Comparison of ENCODE assay signal across 24 cellular contexts in the genomic region with DNA sequence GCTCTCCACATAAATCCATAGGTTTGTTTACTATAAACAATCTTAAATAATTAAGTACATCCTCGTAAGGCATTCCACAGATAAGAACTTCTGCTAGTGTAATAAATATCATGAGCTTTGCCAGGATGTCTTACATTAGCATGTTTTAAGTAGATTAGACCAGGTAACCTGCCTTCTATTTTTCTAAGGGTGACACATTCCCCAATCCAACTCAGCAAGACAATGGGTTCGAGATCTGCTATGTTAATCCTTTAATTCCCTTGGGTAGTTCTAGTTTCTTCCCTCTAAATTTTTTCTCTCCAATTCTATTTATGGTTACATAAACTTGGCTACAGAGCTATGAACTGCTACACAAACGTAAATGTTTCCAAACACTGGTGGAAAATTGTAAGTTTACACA.
"Had no signal": no experiment of that assay in that cellular context is flagged by ENCODE, and none has a peak within 500 bp of the region (broad histone marks: within the 10 kb centered on the region; RNA-seq: fewer than 3 reads in every experiment).

No MANE protein-coding gene starts in this region.

- H3K27me3 ChIP-seq: brain microvascular endothelial cell, cardiac muscle cell had no signal

- H3K4me3 ChIP-seq: cardiac muscle cell, PC-9 had no signal

- H3K9ac ChIP-seq: KMS-11 had no signal

- DNase-seq: activated CD4-positive, alpha-beta memory T cell treated with anti-CD3 and anti-CD28 coated beads for 36 hours; activated CD4-positive, alpha-beta T cell treated with anti-CD3 and anti-CD28 coated beads, Interleukin-2, amount 10 ng/mL, durations not matched to agents 7 days and 5 days; activated CD4-positive, CD25-positive, alpha-beta regulatory T cell; activated CD8-positive, alpha-beta memory T cell treated with anti-CD3 and anti-CD28 coated beads for 24 hours; activated effector memory CD4-positive, alpha-beta T cell treated with anti-CD3 and anti-CD28 coated beads, Interleukin-2, amount 50 U/mL, for 16 hours; activated naive CD4-positive, alpha-beta T cell treated with anti-CD3 and anti-CD28 coated beads for 36 hours; activated T-cell treated with anti-CD3 and anti-CD28 coated beads, Interleukin-2, amount 50 U/mL, for 4 hours; brain microvascular endothelial cell; NCI-H1092; NCI-H1417; NCI-H1694; NCI-H2029; NCI-H2107; NCI-H2171 treated with DMSO at 0.1 percent for 48 hours; NCI-H345; NCI-H510A; NCI-H526 treated with DMSO at 0.1 percent for 48 hours; PC-9; SHP77 treated with DMSO at 0.1 percent for 48 hours; T-helper 17 cell; T-helper 9 cell had no signal

- H3K36me3 ChIP-seq: brain microvascular endothelial cell, cardiac muscle cell had no signal

- H3K4me1 Mint-ChIP-seq: activated CD4-positive, alpha-beta T cell treated with anti-CD3 and anti-CD28 coated beads, Interleukin-2, amount 10 ng/mL, durations not matched to agents 7 days and 5 days; T-helper 17 cell had no signal

- H3K4me3 Mint-ChIP-seq: activated CD4-positive, alpha-beta memory T cell treated with anti-CD3 and anti-CD28 coated beads for 36 hours; activated CD4-positive, alpha-beta T cell treated with anti-CD3 and anti-CD28 coated beads, Interleukin-2, amount 10 ng/mL, durations not matched to agents 7 days and 5 days; activated naive CD4-positive, alpha-beta T cell treated with anti-CD3 and anti-CD28 coated beads for 36 hours; activated naive CD8-positive, alpha-beta T cell; activated T-cell treated with anti-CD3 and anti-CD28 coated beads, Interleukin-2, amount 50 U/mL, for 4 hours; T-helper 17 cell had no signal

- H3K27ac ChIP-seq: brain microvascular endothelial cell, cardiac muscle cell, KMS-11, PC-9 had no signal

- H3K36me3 Mint-ChIP-seq: activated CD4-positive, alpha-beta memory T cell treated with anti-CD3 and anti-CD28 coated beads for 36 hours had no signal

- ATAC-seq: activated T-cell treated with anti-CD3 and anti-CD28 coated beads, Interleukin-2, amount 50 U/mL, for 4 hours; T-helper 17 cell had no signal

- H3K27ac Mint-ChIP-seq: activated CD4-positive, alpha-beta memory T cell treated with anti-CD3 and anti-CD28 coated beads for 36 hours; activated CD4-positive, alpha-beta T cell treated with anti-CD3 and anti-CD28 coated beads, Interleukin-2, amount 10 ng/mL, durations not matched to agents 7 days and 5 days; activated naive CD4-positive, alpha-beta T cell treated with anti-CD3 and anti-CD28 coated beads for 36 hours; activated naive CD8-positive, alpha-beta T cell; T-helper 17 cell had no signal

- H3K9me3 Mint-ChIP-seq: activated CD4-positive, alpha-beta memory T cell treated with anti-CD3 and anti-CD28 coated beads for 36 hours; activated CD4-positive, alpha-beta T cell treated with anti-CD3 and anti-CD28 coated beads, Interleukin-2, amount 10 ng/mL, durations not matched to agents 7 days and 5 days had no signal
